ENCODE assay signal across 14 cellular contexts in genomic region chr10:27779462-27779861, GRCh38. TPM values are rescaled to one million over a fixed set of nuclear protein-coding genes. Genes with fewer than 3 reads are reported as not detected.
"Had no signal": no experiment of that assay in that cellular context is flagged by ENCODE, and none has a peak within 500 bp of the region (broad histone marks: within the 10 kb centered on the region; RNA-seq: fewer than 3 reads in every experiment).

No MANE protein-coding gene starts in this region.

- H3K9me3 ChIP-seq: upper lobe of right lung had no signal

- H3K36me3 ChIP-seq: heart right ventricle, spleen, upper lobe of right lung had no signal

- H3K4me3 ChIP-seq: heart right ventricle, spleen, upper lobe of right lung had no signal

- H3K27ac ChIP-seq: epithelial cell of prostate, heart right ventricle, spleen, upper lobe of right lung had no signal

- H3K27me3 ChIP-seq: upper lobe of right lung had no signal

- DNase-seq: activated CD4-positive, alpha-beta memory T cell treated with anti-CD3 and anti-CD28 coated beads, Interleukin-2, amount 10 ng/mL, durations not matched to agents 7 days and 5 days; activated CD4-positive, alpha-beta T cell treated with anti-CD3 and anti-CD28 coated beads for 48 hours; activated effector memory CD4-positive, alpha-beta T cell treated with anti-CD3 and anti-CD28 coated beads, Interleukin-2, amount 50 U/mL, for 16 hours; activated naive CD4-positive, alpha-beta T cell treated with anti-CD3 and anti-CD28 coated beads, Interleukin-2, amount 50 U/mL, for 16 hours; aorta; heart right ventricle; islet precursor cell; left cardiac atrium; spleen; stimulated activated CD4-positive, alpha-beta T cell treated with anti-CD3 and anti-CD28 coated beads, Interleukin-4, amount 100 ng/mL, for 1 hour; stimulated activated naive CD4-positive, alpha-beta T cell treated with Interleukin-2 at 50 U/mL for 16 hours; upper lobe of right lung had no signal

- H3K4me1 ChIP-seq: spleen, upper lobe of right lung had no signal

RNA-seq across cellular contexts. Expression of gene MKX, which starts 33.8 kb away (rescaled TPM):
- total RNA-seq: T-helper 2 cell treated with Interferon-gamma antibody and Interleukin-4, amounts not matched to agents 100 ng/mL and 5 ng/mL, for 36 hours had no signal
